ENCODE assay signal across 2 cellular contexts in genomic region chr1:155321577-155322497, GRCh38.
TF ChIP-seq lines count a peak whose summit lies in the region.

No MANE protein-coding gene starts in this region.

TF ChIP-seq in endothelial cell of umbilical vein, 7 proteins besides CTCF, POLR2A, EP300 and RAD21:
- TF ChIP-seq, protein P1, sequence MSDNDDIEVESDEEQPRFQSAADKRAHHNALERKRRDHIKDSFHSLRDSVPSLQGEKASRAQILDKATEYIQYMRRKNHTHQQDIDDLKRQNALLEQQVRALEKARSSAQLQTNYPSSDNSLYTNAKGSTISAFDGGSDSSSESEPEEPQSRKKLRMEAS (IDR thresholded peaks at IDR 0.05; ENCODE audit: insufficient read depth, insufficient read length): no peak
- TF ChIP-seq MYC (IDR thresholded peaks at IDR 0.05; ENCODE audit: low read depth, low read length) (no peak), GATA2 (IDR thresholded peaks at IDR 0.05; ENCODE audit: insufficient read depth, insufficient read length, low read depth, low read length) (no peak), EZH2 (IDR thresholded peaks at IDR 0.05; ENCODE audit: borderline replicate concordance, low read depth, low read length, severe bottlenecking) (no peak), JUN (IDR thresholded peaks at IDR 0.05; ENCODE audit: borderline replicate concordance, insufficient read depth, insufficient read length, low read depth) (no peak), FOS (IDR thresholded peaks at IDR 0.05; ENCODE audit: borderline replicate concordance, insufficient read depth, low read length) (no peak), POLR2AphosphoS5 (IDR thresholded peaks at IDR 0.05; ENCODE audit: insufficient read depth, low read depth, low read length) (no peak)
TF ChIP-seq in endothelial cell of umbilical vein: peak in this region for 0.

TF ChIP-seq in HEK293T, 16 proteins besides CTCF, POLR2A, EP300 and RAD21:
- no peak for TF ChIP-seq BHLHE40 (IDR thresholded peaks at IDR 0.05; ENCODE audit: borderline replicate concordance)
- no peak for TF ChIP-seq ARNT (IDR thresholded peaks at IDR 0.05)
